ENCODE assay signal across 8 cellular contexts in the genomic region with DNA sequence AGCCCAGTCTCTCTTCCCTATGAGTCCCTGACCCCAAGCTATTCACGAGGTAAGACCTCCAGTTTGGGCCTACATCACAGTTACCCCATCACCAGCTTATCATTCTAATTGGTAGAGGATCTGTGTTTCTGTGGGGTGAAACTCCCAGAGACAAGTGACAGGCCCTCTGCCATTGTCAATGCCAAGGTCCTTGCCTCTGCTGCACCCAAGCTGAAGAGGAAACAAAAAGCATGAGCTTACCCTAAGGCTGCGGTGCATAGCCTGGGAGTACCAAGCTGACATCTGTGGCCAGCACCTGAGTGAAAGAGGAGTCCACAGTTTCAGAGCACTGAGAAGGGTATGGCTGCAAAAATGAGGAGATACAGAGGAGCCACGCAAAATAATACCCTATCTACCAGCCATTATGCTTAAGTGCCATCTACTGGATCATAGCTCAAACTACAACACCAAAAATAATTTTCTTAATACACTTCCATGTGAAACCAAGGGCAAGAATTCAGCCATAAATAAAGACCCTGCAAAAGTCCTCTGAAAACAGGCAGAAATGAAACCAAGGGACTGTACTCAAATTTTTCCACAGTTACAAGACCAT.
DNase-seq lines count a peak whose midpoint lies in the region; ATAC-seq, FAIRE-seq and TF ChIP-seq lines count a peak whose summit lies in the region.

No MANE protein-coding gene starts in this region.

- H3K4me3 Mint-ChIP-seq in activated T-helper 17 cell treated with anti-CD3 and anti-CD28 coated beads, Interleukin-2, amount 50 U/mL, for 72 hours: no peak overlapping the region

- TF ChIP-seq POLR2A in GM12891 (IDR thresholded peaks at IDR 0.05; ENCODE audit: low read depth, low read length): no peak
- no peak for TF ChIP-seq POLR2A in spleen (IDR thresholded peaks at IDR 0.05)

- H3K36me3 Mint-ChIP-seq in activated T-helper 17 cell treated with anti-CD3 and anti-CD28 coated beads, Interleukin-2, amount 50 U/mL, for 72 hours (ENCODE audit: low read depth): no peaks in the 10 kb centered on the region

- no peak overlapping the region for H3K27ac ChIP-seq in spleen

- TF ChIP-seq CTCF in spleen (IDR thresholded peaks at IDR 0.05 in 8 of 11, conservative IDR thresholded peaks at IDR 0.05 in 3 of 11): peak in 2 of 11 experiments; percentile 11 to 14

- in situ Hi-C loops in SK-MEL-5 (cut with HindIII; ENCODE audit: low pct_unique_long_range_greater_than_20kb, low sequenced_read_pairs): no loop called here

- no peak overlapping the region for H3K27ac Mint-ChIP-seq in activated T-helper 17 cell treated with anti-CD3 and anti-CD28 coated beads, Interleukin-2, amount 50 U/mL, for 72 hours

- no peaks in the 10 kb centered on the region for H3K4me1 Mint-ChIP-seq in activated T-helper 17 cell treated with anti-CD3 and anti-CD28 coated beads, Interleukin-2, amount 50 U/mL, for 72 hours

- H3K4me3 ChIP-seq in Jurkat, Clone E6-1 (ENCODE audit: low read length): no peak overlapping the region
- H3K4me3 ChIP-seq in spleen: no peak overlapping the region

- FAIRE-seq in GM12891 (lab: Jason Lieb, UNC): peak; percentile 16

- H3K4me1 ChIP-seq in spleen: no peaks in the 10 kb centered on the region

- WGBS in spleen, 5 donors: 37 to 48% (median 45%) methylated on average over 3 of the region's 3 CpGs

- no peaks in the 10 kb centered on the region for H3K36me3 ChIP-seq in spleen

- DNase-seq in GM12891 (ENCODE audit: insufficient read length, low spot score) (no peak), SK-MEL-5 (ENCODE audit: low read depth, low spot score) (peak; percentile 44), medulla oblongata (ENCODE audit: extremely low spot score) (peak; percentile 7), spleen (no peak), inferior parietal cortex (ENCODE audit: extremely low spot score) (no peak)
- peak; percentile 12 for DNase-seq in Jurkat, Clone E6-1 (ENCODE audit: low read depth, low spot score)
- DNase-seq in central memory CD4-positive, alpha-beta T cell: no peak

- H3K9me3 ChIP-seq in spleen: peaks cover 0 to 43% (median 26%) of the 10 kb centered on the region in 8 donors

- no peaks in the 10 kb centered on the region for H3K27me3 ChIP-seq in spleen (replicated peaks in 1 of 7)

- no peak for ATAC-seq in activated T-helper 17 cell treated with anti-CD3 and anti-CD28 coated beads, Interleukin-2, amount 50 U/mL, for 72 hours (replicated peaks)

- H3K27me3 Mint-ChIP-seq in activated T-helper 17 cell treated with anti-CD3 and anti-CD28 coated beads, Interleukin-2, amount 50 U/mL, for 72 hours: no peaks in the 10 kb centered on the region

- intact Hi-C loops in spleen (cut with DNase I; ENCODE audit: low total_unique reads): no loop called here

- H3K9me3 Mint-ChIP-seq in activated T-helper 17 cell treated with anti-CD3 and anti-CD28 coated beads, Interleukin-2, amount 50 U/mL, for 72 hours: peaks cover 24% of the 10 kb centered on the region

TF ChIP-seq in GM12891, 5 proteins besides CTCF, POLR2A, EP300 and RAD21:
- TF ChIP-seq TAF1 (IDR thresholded peaks at IDR 0.05; ENCODE audit: low read depth, low read length) (no peak), POU2F2 (IDR thresholded peaks at IDR 0.05; ENCODE audit: low read depth, low read length) (no peak), SPI1 (IDR thresholded peaks at IDR 0.05; ENCODE audit: low read depth, low read length) (no peak), PAX5 (IDR thresholded peaks at IDR 0.05; ENCODE audit: insufficient read depth, low read length, severe bottlenecking) (no peak), POLR2AphosphoS5 (IDR thresholded peaks at IDR 0.05; ENCODE audit: low read depth, low read length) (no peak)

Comparison
In these comparisons a context has a peak if more than half of its experiments do, and no peak if none do; other contexts are left out.
1. DNase-seq: peak in Jurkat, Clone E6-1 (single experiment), SK-MEL-5 (single experiment) and medulla oblongata (single experiment); none in GM12891 (single experiment), spleen (single experiment), central memory CD4-positive, alpha-beta T cell (single experiment) and inferior parietal cortex (single experiment).